28 cellular contexts compared by ENCODE assay signal in genomic region chr7:131352032-131352431, GRCh38.
"Had no signal": no experiment of that assay in that cellular context is flagged by ENCODE, and none has a peak within 500 bp of the region (broad histone marks: within the 10 kb centered on the region; RNA-seq: fewer than 3 reads in every experiment).

No MANE protein-coding gene starts in this region.

- H3K9me3 ChIP-seq: ascending aorta, body of pancreas, colonic mucosa had no signal

- H3K9me3 Mint-ChIP-seq: activated B cell treated with CpG ODN at 0.5 μM for 24 hours; activated naive CD4-positive, alpha-beta T cell treated with anti-CD3 and anti-CD28 coated beads, Interleukin-2, amount 50 U/mL, for 72 hours; activated T-cell treated with anti-CD3 and anti-CD28 coated beads, Interleukin-2, amount 50 U/mL, for 72 hours; activated T-helper 2 cell treated with anti-CD3 and anti-CD28 coated beads, Interferon-gamma antibody, Interleukin-2, Interleukin-4, amounts not matched to agents 10 μg/mL and 5 μg/mL and 100 μg/mL, durations not matched to agents 14 hours and 24 hours and 36 hours; central memory CD8-positive, alpha-beta T cell had no signal

- H3K27ac Mint-ChIP-seq: activated B cell treated with CpG ODN at 0.5 μM for 24 hours; activated CD4-positive, alpha-beta memory T cell treated with anti-CD3 and anti-CD28 coated beads for 36 hours; activated CD4-positive, alpha-beta T cell treated with anti-CD3 and anti-CD28 coated beads, Interleukin-2, amount 10 ng/mL, durations not matched to agents 24 days and 14 days; activated naive CD4-positive, alpha-beta T cell treated with anti-CD3 and anti-CD28 coated beads, Interleukin-2, amount 50 U/mL, for 72 hours; activated naive CD8-positive, alpha-beta T cell treated with anti-CD3 and anti-CD28 coated beads, Interleukin-2, amount 50 U/mL, for 24 hours; activated T-cell treated with anti-CD3 and anti-CD28 coated beads, Interleukin-2, amount 50 U/mL, for 72 hours; activated T-helper 2 cell treated with anti-CD3 and anti-CD28 coated beads, Interferon-gamma antibody, Interleukin-2, Interleukin-4, amounts not matched to agents 10 μg/mL and 5 μg/mL and 100 μg/mL, durations not matched to agents 14 hours and 24 hours and 36 hours; T-helper 17 cell had no signal

- H3K27ac ChIP-seq: ascending aorta, body of pancreas, colonic mucosa had no signal

- H3K4me3 ChIP-seq: ascending aorta, body of pancreas, colonic mucosa had no signal

- H3K4me3 Mint-ChIP-seq: activated B cell treated with CpG ODN at 0.5 μM for 24 hours; activated CD4-positive, alpha-beta memory T cell treated with anti-CD3 and anti-CD28 coated beads for 36 hours; activated CD4-positive, alpha-beta T cell treated with anti-CD3 and anti-CD28 coated beads, Interleukin-2, amount 10 ng/mL, durations not matched to agents 24 days and 14 days; activated naive CD8-positive, alpha-beta T cell treated with anti-CD3 and anti-CD28 coated beads, Interleukin-2, amount 50 U/mL, for 24 hours; activated T-cell treated with anti-CD3 and anti-CD28 coated beads, Interleukin-2, amount 50 U/mL, for 72 hours; central memory CD8-positive, alpha-beta T cell; T-helper 17 cell had no signal

- H3K36me3 ChIP-seq: ascending aorta, colonic mucosa had no signal

- H3K27me3 Mint-ChIP-seq: activated B cell treated with CpG ODN at 0.5 μM for 24 hours; activated CD4-positive, alpha-beta memory T cell treated with anti-CD3 and anti-CD28 coated beads for 36 hours; activated CD4-positive, alpha-beta T cell treated with anti-CD3 and anti-CD28 coated beads, Interleukin-2, amount 10 ng/mL, durations not matched to agents 24 days and 14 days; activated naive CD8-positive, alpha-beta T cell treated with anti-CD3 and anti-CD28 coated beads, Interleukin-2, amount 50 U/mL, for 24 hours; central memory CD8-positive, alpha-beta T cell; T-helper 17 cell had no signal

- ATAC-seq: activated naive CD4-positive, alpha-beta T cell treated with anti-CD3 and anti-CD28 coated beads, Interleukin-2, amount 50 U/mL, for 72 hours; activated naive CD8-positive, alpha-beta T cell treated with anti-CD3 and anti-CD28 coated beads, Interleukin-2, amount 50 U/mL, for 24 hours; activated T-cell treated with anti-CD3 and anti-CD28 coated beads, Interleukin-2, amount 50 U/mL, for 72 hours; body of pancreas; T-helper 17 cell had no signal

- DNase-seq: activated B cell treated with CpG ODN at 0.5 μM for 24 hours; activated CD4-positive, alpha-beta memory T cell treated with anti-CD3 and anti-CD28 coated beads for 36 hours; activated CD4-positive, alpha-beta T cell treated with anti-CD3 and anti-CD28 coated beads for 1 hour; activated CD4-positive, alpha-beta T cell treated with anti-CD3 and anti-CD28 coated beads, Interleukin-2, amount 10 ng/mL, durations not matched to agents 24 days and 14 days; activated naive CD8-positive, alpha-beta T cell treated with anti-CD3 and anti-CD28 coated beads, Interleukin-2, amount 50 U/mL, for 24 hours; activated T-cell treated with anti-CD3 and anti-CD28 coated beads for 4 hours; activated T-cell treated with anti-CD3 and anti-CD28 coated beads, Interleukin-2, amount 50 U/mL, for 72 hours; amniotic stem cell; body of pancreas; colonic mucosa; Karpas-422; MM.1S; NCI-H1105 treated with DMSO at 0.1 percent for 48 hours; NCI-H1436 treated with DMSO at 0.1 percent for 48 hours; NCI-H187; NCI-H2081 treated with DMSO at 0.1 percent for 48 hours; NCI-H2171; NCI-H2227 treated with DMSO at 0.1 percent for 48 hours; NCI-H446 treated with DMSO at 0.1 percent for 48 hours; NCI-H524 treated with DMSO at 0.1 percent for 48 hours; NCI-H82; SIG-M5; T-helper 17 cell; T-helper 9 cell had no signal

- H3K27me3 ChIP-seq: ascending aorta, body of pancreas, colonic mucosa had no signal
